10 cellular contexts compared by ENCODE assay signal in the genomic region with DNA sequence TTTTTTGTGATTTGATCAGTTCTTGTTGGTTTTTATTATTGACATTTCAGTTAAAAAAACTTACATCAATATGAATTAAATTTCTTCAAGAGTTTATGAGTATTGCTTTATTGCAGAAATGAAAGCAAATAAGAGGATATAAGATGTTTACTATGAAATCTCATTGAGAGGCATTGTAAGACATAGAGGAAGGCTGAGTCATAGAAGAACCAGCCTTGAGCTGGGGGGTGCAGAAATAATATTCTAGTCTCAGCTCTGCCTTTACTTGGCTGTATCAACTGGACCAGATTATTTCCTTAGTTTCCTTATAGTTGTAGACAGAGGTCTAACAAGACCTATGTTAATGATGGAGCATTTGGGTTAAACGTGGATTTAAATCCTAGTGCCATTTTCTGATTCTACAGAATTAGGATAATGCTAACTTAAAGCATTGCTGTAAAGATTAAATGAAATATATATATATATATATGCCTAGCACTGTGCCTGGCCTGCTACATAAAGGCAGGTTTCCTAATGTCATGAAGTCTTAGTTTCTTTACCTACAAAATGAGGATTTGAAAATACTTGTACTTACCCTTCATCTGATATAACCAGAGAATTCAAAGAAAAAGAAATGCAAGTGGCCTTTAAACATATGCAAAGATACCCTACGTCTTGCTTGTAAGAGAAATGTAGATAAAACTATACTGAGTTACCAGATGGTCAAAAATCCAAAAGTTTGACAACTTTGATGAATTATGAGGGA.
DNase-seq lines count a peak whose midpoint lies in the region; ATAC-seq lines count a peak whose summit lies in the region.
"Had no signal": no experiment of that assay in that cellular context is flagged by ENCODE, and none has a peak within 500 bp of the region (broad histone marks: within the 10 kb centered on the region; RNA-seq: fewer than 3 reads in every experiment).

No MANE protein-coding gene starts in this region.

- DNase-seq in iris pigment epithelial cell (ENCODE audit: low read depth) (peak; percentile 74), RPMI8226 (no peak), NCI-H526 treated with DMSO at 0.1 percent for 48 hours (lab: John Stamatoyannopoulos, UW) (no peak)
- DNase-seq in stimulated activated CD4-positive, alpha-beta T cell treated with anti-CD3 and anti-CD28 coated beads, Interleukin-4, amount 100 ng/mL, for 1 hour, result no peak
- DNase-seq: effector memory CD4-positive, alpha-beta T cell; left ventricle myocardium inferior had no signal

- ATAC-seq in GM18511 (IDR thresholded peaks at IDR 0.05; ENCODE audit: unreplicated experiment) (peak; percentile 94), GM21717 (IDR thresholded peaks at IDR 0.05; ENCODE audit: unreplicated experiment) (peak; percentile 78), HG03575 (IDR thresholded peaks at IDR 0.05; ENCODE audit: extremely low read depth, insufficient number of reproducible peaks, low FRiP score, unreplicated experiment) (peak; percentile 60), HG03097 (IDR thresholded peaks at IDR 0.05; ENCODE audit: low FRiP score, unreplicated experiment) (no peak)
